ENCODE assay signal across 15 cellular contexts in the genomic region with DNA sequence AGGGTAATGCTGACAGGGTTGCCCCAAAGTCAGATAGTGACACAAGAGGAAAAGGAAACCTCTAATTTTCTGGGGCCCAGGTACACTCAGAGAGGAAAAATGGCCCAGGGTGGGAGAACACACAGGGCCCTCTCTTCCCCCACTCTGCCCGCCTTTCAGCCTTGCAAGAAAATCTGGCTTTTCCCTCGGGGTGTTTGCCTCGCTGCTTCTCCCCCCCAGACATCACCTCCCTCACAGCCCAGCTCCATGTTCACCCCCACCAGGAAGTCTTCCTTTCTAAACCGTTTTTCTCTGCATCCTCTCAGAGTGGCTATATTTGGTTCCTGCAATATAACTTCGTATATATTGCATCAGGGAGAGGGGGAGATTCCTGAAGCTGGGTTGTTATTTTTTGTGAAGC. TPM values are rescaled to one million over a fixed set of nuclear protein-coding genes. Genes with fewer than 3 reads are reported as not detected.
DNase-seq lines count a peak whose midpoint lies in the region; ATAC-seq and TF ChIP-seq lines count a peak whose summit lies in the region.
"Had no signal": no experiment of that assay in that cellular context is flagged by ENCODE, and none has a peak within 500 bp of the region (broad histone marks: within the 10 kb centered on the region; RNA-seq: fewer than 3 reads in every experiment).

No MANE protein-coding gene starts in this region.

- H3K4me3 ChIP-seq in SJCRH30 (no peak overlapping the region), mesenchymal stem cell (ENCODE audit: insufficient read depth in 1 of 2, low read depth in 1 of 2, low read length in 2 of 2) (no peak overlapping the region), mammary epithelial cell (replicated peaks in 1 of 3; ENCODE audit: insufficient read depth in 1 of 3, low read depth in 2 of 3, low read length in 3 of 3) (no peak overlapping the region)
- H3K4me3 ChIP-seq: GM23248 had no signal

- H3K79me2 ChIP-seq in mammary epithelial cell (ENCODE audit: insufficient read depth, low read length) = no peaks in the 10 kb centered on the region

- H2BK15ac ChIP-seq in mesenchymal stem cell (ENCODE audit: low read depth, poor library complexity, severe bottlenecking) = peak overlapping the region; percentile 78

- peak overlapping the region in 3 of 5 experiments; percentile 15 to 62 (median 19) for H3K4me3 Mint-ChIP-seq in brain
- H3K4me3 Mint-ChIP-seq: CD4-positive, alpha-beta memory T cell had no signal

- H3K27ac ChIP-seq in SJCRH30 = peak overlapping the region; percentile 40
- no peak overlapping the region for H3K27ac ChIP-seq in mesenchymal stem cell (ENCODE audit: low read length, poor library complexity, severe bottlenecking)
- no peak overlapping the region for H3K27ac ChIP-seq in mammary epithelial cell (ENCODE audit: insufficient read depth, low read depth, low read length)
- H3K27ac ChIP-seq: GM23248, HL-60 had no signal

- peaks cover 13% of the 10 kb centered on the region for H3K27me3 Mint-ChIP-seq in brain

- no peak for ATAC-seq in stimulated activated naive CD8-positive, alpha-beta T cell treated with anti-CD3 and anti-CD28 coated beads, Interleukin-15, Interleukin-2, amounts not matched to agents 100 U/mL and 50 U/mL, for 24 hours
- ATAC-seq: HCT116 had no signal

- no peak overlapping the region for H2BK12ac ChIP-seq in mesenchymal stem cell (ENCODE audit: low read length in 2 of 2)

- dilution Hi-C loops in mammary epithelial cell (cut with HindIII; ENCODE audit: low sequenced_read_pairs) = no loop called here

- no peak overlapping the region for H3K4ac ChIP-seq in mesenchymal stem cell (ENCODE audit: low read depth in 1 of 2, low read length in 2 of 2)

- H3K9ac ChIP-seq in mesenchymal stem cell (ENCODE audit: low read length) (no peak overlapping the region), mammary epithelial cell (ENCODE audit: insufficient read depth, low read length) (no peak overlapping the region)
- H3K9ac ChIP-seq: GM23248 had no signal

- in situ Hi-C loops in mammary epithelial cell (cut with MboI; ENCODE audit: low sequenced_read_pairs in 2 of 2) = no loop called here

- no peaks in the 10 kb centered on the region for H3K79me1 ChIP-seq in mesenchymal stem cell (replicated peaks; ENCODE audit: low read length, poor library complexity, severe bottlenecking)

- H4K8ac ChIP-seq in mesenchymal stem cell (ENCODE audit: low read length) = no peak overlapping the region

- H3K27ac Mint-ChIP-seq in brain = peak overlapping the region; percentile 41 to 97 (median 72)

- H3K23ac ChIP-seq in mesenchymal stem cell (ENCODE audit: low read length in 2 of 2) = no peak overlapping the region

- intact Hi-C loops in mammary epithelial cell (cut with micrococcal nuclease) = no loop called here

- H3K18ac ChIP-seq in mesenchymal stem cell (ENCODE audit: low read depth in 1 of 2, low read length in 2 of 2) = no peak overlapping the region

- H3K36me3 ChIP-seq in SJCRH30 (no peaks in the 10 kb centered on the region), mesenchymal stem cell (ENCODE audit: control insufficient read depth in 1 of 2, insufficient read depth in 2 of 2, low read depth in 1 of 2, low read length in 2 of 2) (no peaks in the 10 kb centered on the region), mammary epithelial cell (ENCODE audit: insufficient read depth, low read length) (no peaks in the 10 kb centered on the region)

- CTCF ChIA-PET in mammary epithelial cell (lab: Charles Lee; ENCODE audit: low non-redundant PET) = no interaction called here

- no peak overlapping the region for H2BK120ac ChIP-seq in mesenchymal stem cell (ENCODE audit: low read depth, low read length)

- no peak for TF ChIP-seq CTCF in brain (conservative IDR thresholded peaks at IDR 0.05)
- TF ChIP-seq CTCF in mammary epithelial cell (conservative IDR thresholded peaks at IDR 0.05 in 1 of 2, IDR thresholded peaks at IDR 0.05 in 1 of 2; ENCODE audit: extremely low read depth in 1 of 2, insufficient read depth in 1 of 2, low read depth in 1 of 2, low read length in 2 of 2) = no peak

- no TSS peak for BruUV-seq in mammary epithelial cell (replicated peaks; lab: Mats Ljungman, UMichigan)

- DNase-seq in SJCRH30 (no peak), mesenchymal stem cell (no peak), SKM-1 treated with dmso at 0.1 percent for 144 hours (lab: John Stamatoyannopoulos, UW; ENCODE audit: unreplicated experiment) (no peak), mammary epithelial cell (no peak)
- DNase-seq in stimulated activated naive CD8-positive, alpha-beta T cell treated with anti-CD3 and anti-CD28 coated beads, Interleukin-15, Interleukin-2, amounts not matched to agents 100 U/mL and 50 U/mL, for 24 hours = no peak
- DNase-seq: AML-193; C1 segment of cervical spinal cord; CD4-positive, alpha-beta memory T cell; DMS153; EL; GM23248 had no signal

- H4K91ac ChIP-seq in mesenchymal stem cell (ENCODE audit: low read length) = no peak overlapping the region

- H2AFZ ChIP-seq in mesenchymal stem cell (ENCODE audit: low read depth, low read length) (no peak overlapping the region), mammary epithelial cell (ENCODE audit: low read depth, low read length) (no peak overlapping the region)
- H2AFZ ChIP-seq: GM23248 had no signal

- no peak overlapping the region for H2AK5ac ChIP-seq in mesenchymal stem cell (ENCODE audit: low read length, severe bottlenecking)

- 73% methylated on average over 4 of the region's 5 CpGs for WGBS in mesenchymal stem cell
- 30% methylated on average over 5 of the region's 5 CpGs for WGBS in mammary epithelial cell (ENCODE audit: low coverage, missing lambda C conversion rate)

- no peak overlapping the region for H3K14ac ChIP-seq in mesenchymal stem cell (ENCODE audit: low read length in 2 of 2)

- H4K20me1 ChIP-seq in mammary epithelial cell (ENCODE audit: insufficient read depth, low read length) = no peaks in the 10 kb centered on the region

- no peaks in the 10 kb centered on the region for H3K9me3 ChIP-seq in SJCRH30 (replicated peaks)
- no peaks in the 10 kb centered on the region for H3K9me3 ChIP-seq in mesenchymal stem cell (ENCODE audit: control insufficient read depth, low read length)
- no peaks in the 10 kb centered on the region for H3K9me3 ChIP-seq in mammary epithelial cell (replicated peaks; ENCODE audit: insufficient read depth, low read length)

- H3K4me2 ChIP-seq in mesenchymal stem cell (ENCODE audit: low read length, poor library complexity, severe bottlenecking) (no peak overlapping the region), mammary epithelial cell (ENCODE audit: insufficient read depth, low read depth, low read length) (no peak overlapping the region)

- H3K4me1 Mint-ChIP-seq in brain = peaks cover 27% of the 10 kb centered on the region
- H3K4me1 Mint-ChIP-seq: CD4-positive, alpha-beta memory T cell had no signal

- H3K27me3 ChIP-seq in SJCRH30 = no peaks in the 10 kb centered on the region
- H3K27me3 ChIP-seq in mesenchymal stem cell (ENCODE audit: control insufficient read depth in 1 of 2, insufficient read depth in 1 of 2, low read length in 2 of 2) = peaks cover 51 to 60% of the 10 kb centered on the region in 2 experiments
- no peaks in the 10 kb centered on the region for H3K27me3 ChIP-seq in mammary epithelial cell (ENCODE audit: insufficient read depth, low read length)

- peaks cover 0 to 22% (median 3%) of the 10 kb centered on the region in 5 experiments for H3K9me3 Mint-ChIP-seq in brain
- H3K9me3 Mint-ChIP-seq: CD4-positive, alpha-beta memory T cell had no signal

- no peak overlapping the region for H2BK5ac ChIP-seq in mesenchymal stem cell (ENCODE audit: low read depth, low read length, poor library complexity, severe bottlenecking)

- peaks cover 37% of the 10 kb centered on the region for H3K36me3 Mint-ChIP-seq in brain

- H3K4me1 ChIP-seq in SJCRH30 (peaks cover 34% of the 10 kb centered on the region), mesenchymal stem cell (ENCODE audit: control insufficient read depth, insufficient read depth, low read depth, low read length) (no peaks in the 10 kb centered on the region), mammary epithelial cell (ENCODE audit: insufficient read depth, low read length) (no peaks in the 10 kb centered on the region)

RNA-seq across cellular contexts. Expression of gene RPRML, which starts 27.4 kb away (rescaled TPM):
- 9.1 and 9.9 TPM in 2 replicates for total RNA-seq in SJCRH30 (2014; rRNA removed; shearing (Covaris generic))
- 3.5 TPM for polyA plus RNA-seq in brain (ENCODE audit: insufficient read depth, low read depth, low replicate concordance)
- polyA plus RNA-seq in mesenchymal stem cell (2013, experiment 1 of 2) = not detected
- polyA plus RNA-seq in mesenchymal stem cell (2013, experiment 2 of 2) = not detected
- not detected for total RNA-seq in mammary epithelial cell
- not detected for polyA plus RNA-seq in mammary epithelial cell
- not detected for polyA minus RNA-seq in mammary epithelial cell
- total RNA-seq: A673; CD4-positive, alpha-beta memory T cell; GM23248 had no signal
- polyA plus RNA-seq: CD4-positive, alpha-beta memory T cell; GM23248 had no signal

RNA-seq across cellular contexts. Expression of gene GOSR2, which starts 28.7 kb away (rescaled TPM):
- total RNA-seq in SJCRH30 (2014; rRNA removed; shearing (Covaris generic)) = 45.4 and 48.9 TPM in 2 replicates
- polyA plus RNA-seq in brain (ENCODE audit: insufficient read depth, low read depth, low replicate concordance) (40.1 TPM), mammary epithelial cell (42.1 TPM)
- 37.1 TPM for polyA plus RNA-seq in mesenchymal stem cell (2013, experiment 1 of 2)
- 36.7 TPM for polyA plus RNA-seq in mesenchymal stem cell (2013, experiment 2 of 2)
- total RNA-seq in mammary epithelial cell = 10 to 100 TPM; 38.8 to 56.8 TPM
- 21.1 TPM for polyA minus RNA-seq in mammary epithelial cell

Comparison
In these comparisons a context has a peak if more than half of its experiments do, and no peak if none do; other contexts are left out.
1. RNA of gene RPRML, which starts 27.4 kb away (total RNA-seq): 9.1 to 9.9 TPM in SJCRH30; not detected in mammary epithelial cell; every median in the first group is over 10 times any median in the second.